34 cellular contexts compared by ENCODE assay signal in genomic region chr13:89571676-89572075, GRCh38.
"Had no signal": no experiment of that assay in that cellular context is flagged by ENCODE, and none has a peak within 500 bp of the region (broad histone marks: within the 10 kb centered on the region; RNA-seq: fewer than 3 reads in every experiment).

No MANE protein-coding gene starts in this region.

- H3K4me1 Mint-ChIP-seq: activated CD4-positive, alpha-beta T cell treated with anti-CD3 and anti-CD28 coated beads for 36 hours; activated CD4-positive, alpha-beta T cell treated with anti-CD3 and anti-CD28 coated beads, Interleukin-2, amount 10 ng/mL, durations not matched to agents 24 days and 14 days; activated CD8-positive, alpha-beta memory T cell treated with anti-CD3 and anti-CD28 coated beads, Interleukin-2, amount 10 ng/mL, durations not matched to agents 7 days and 5 days; activated naive CD4-positive, alpha-beta T cell treated with anti-CD3 and anti-CD28 coated beads, Interleukin-2, amount 50 U/mL, for 24 hours; activated naive CD8-positive, alpha-beta T cell treated with anti-CD3 and anti-CD28 coated beads for 36 hours; activated naive CD8-positive, alpha-beta T cell treated with anti-CD3 and anti-CD28 coated beads, Interleukin-2, amount 50 U/mL, for 24 hours; T-helper 17 cell had no signal

- H3K27me3 Mint-ChIP-seq: activated CD4-positive, alpha-beta memory T cell treated with anti-CD3 and anti-CD28 coated beads for 36 hours; activated CD4-positive, alpha-beta T cell treated with anti-CD3 and anti-CD28 coated beads for 36 hours; activated CD4-positive, alpha-beta T cell treated with anti-CD3 and anti-CD28 coated beads, Interleukin-2, amount 10 ng/mL, durations not matched to agents 24 days and 14 days; activated CD8-positive, alpha-beta memory T cell treated with anti-CD3 and anti-CD28 coated beads, Interleukin-2, amount 10 ng/mL, durations not matched to agents 7 days and 5 days; activated naive CD4-positive, alpha-beta T cell treated with anti-CD3 and anti-CD28 coated beads, Interleukin-2, amount 50 U/mL, for 24 hours; activated naive CD8-positive, alpha-beta T cell treated with anti-CD3 and anti-CD28 coated beads for 36 hours; activated naive CD8-positive, alpha-beta T cell treated with anti-CD3 and anti-CD28 coated beads, Interleukin-2, amount 50 U/mL, for 24 hours; brain; T-helper 17 cell had no signal

- H3K4me1 ChIP-seq: adrenal gland, ascending aorta, breast epithelium, colonic mucosa, foreskin keratinocyte, gastrocnemius medialis, heart left ventricle had no signal

- H3K27me3 ChIP-seq: adrenal gland, ascending aorta, breast epithelium, cardiac muscle cell, colonic mucosa, foreskin keratinocyte, gastrocnemius medialis, heart left ventricle had no signal

- H3K4me3 Mint-ChIP-seq: activated CD4-positive, alpha-beta memory T cell treated with anti-CD3 and anti-CD28 coated beads for 36 hours; activated CD4-positive, alpha-beta T cell treated with anti-CD3 and anti-CD28 coated beads for 36 hours; activated CD4-positive, alpha-beta T cell treated with anti-CD3 and anti-CD28 coated beads, Interleukin-2, amount 10 ng/mL, durations not matched to agents 24 days and 14 days; activated CD8-positive, alpha-beta memory T cell treated with anti-CD3 and anti-CD28 coated beads, Interleukin-2, amount 10 ng/mL, durations not matched to agents 7 days and 5 days; activated CD8-positive, alpha-beta T cell treated with anti-CD3 and anti-CD28 coated beads, Interleukin-2, amount 10 ng/mL, durations not matched to agents 7 days and 5 days; activated naive CD4-positive, alpha-beta T cell treated with anti-CD3 and anti-CD28 coated beads for 36 hours; activated naive CD4-positive, alpha-beta T cell treated with anti-CD3 and anti-CD28 coated beads, Interleukin-2, amount 50 U/mL, for 24 hours; activated naive CD8-positive, alpha-beta T cell treated with anti-CD3 and anti-CD28 coated beads for 36 hours; activated naive CD8-positive, alpha-beta T cell treated with anti-CD3 and anti-CD28 coated beads, Interleukin-2, amount 50 U/mL, for 24 hours; activated T-helper 1 cell treated with anti-CD3 and anti-CD28 coated beads, Interleukin-12 subunit alpha, Interleukin-12 subunit beta, Interleukin-2, Interleukin-4 antibody, amounts not matched to agents 30 ng/mL and 10 ng/mL and 1 ng/mL, durations not matched to agents 14 hours and 24 hours and 36 hours; brain; T-helper 17 cell; T-helper 2 cell treated with Interferon-gamma antibody and Interleukin-4, amounts not matched to agents 5 μg/mL and 100 μg/mL, for 36 hours had no signal

- ATAC-seq: activated CD4-positive, alpha-beta T cell treated with anti-CD3 and anti-CD28 coated beads for 36 hours; activated CD8-positive, alpha-beta memory T cell treated with anti-CD3 and anti-CD28 coated beads, Interleukin-2, amount 10 ng/mL, durations not matched to agents 7 days and 5 days; activated CD8-positive, alpha-beta T cell treated with anti-CD3 and anti-CD28 coated beads, Interleukin-2, amount 10 ng/mL, durations not matched to agents 7 days and 5 days; activated naive CD8-positive, alpha-beta T cell treated with anti-CD3 and anti-CD28 coated beads, Interleukin-2, amount 50 U/mL, for 24 hours; esophagus mucosa; foreskin keratinocyte; gastrocnemius medialis; heart left ventricle; T-helper 17 cell had no signal

- DNase-seq: activated CD4-positive, alpha-beta memory T cell treated with anti-CD3 and anti-CD28 coated beads for 36 hours; activated CD4-positive, alpha-beta T cell treated with anti-CD3 and anti-CD28 coated beads for 36 hours; activated CD4-positive, alpha-beta T cell treated with anti-CD3 and anti-CD28 coated beads, Interleukin-2, amount 10 ng/mL, durations not matched to agents 24 days and 14 days; activated CD4-positive, CD25-positive, alpha-beta regulatory T cell; activated CD4-positive, CD25-positive, alpha-beta regulatory T cell treated with anti-CD3 and anti-CD28 coated beads, Interleukin-2, amount 50 U/mL, for 72 hours; activated CD8-positive, alpha-beta memory T cell treated with anti-CD3 and anti-CD28 coated beads, Interleukin-2, amount 10 ng/mL, durations not matched to agents 7 days and 5 days; activated CD8-positive, alpha-beta memory T cell treated with anti-CD3 and anti-CD28 coated beads, Interleukin-2, amount 50 U/mL, for 4 hours; activated CD8-positive, alpha-beta T cell treated with anti-CD3 and anti-CD28 coated beads, Interleukin-2, amount 10 ng/mL, durations not matched to agents 7 days and 5 days; activated effector memory CD4-positive, alpha-beta T cell treated with anti-CD3 and anti-CD28 coated beads, Interleukin-2, amount 50 U/mL, for 16 hours; activated naive CD4-positive, alpha-beta T cell treated with anti-CD3 and anti-CD28 coated beads for 36 hours; activated naive CD8-positive, alpha-beta T cell treated with anti-CD3 and anti-CD28 coated beads for 36 hours; activated naive CD8-positive, alpha-beta T cell treated with anti-CD3 and anti-CD28 coated beads, Interleukin-2, amount 50 U/mL, for 24 hours; activated T-cell treated with anti-CD3 and anti-CD28 coated beads, Interleukin-2, amount 50 U/mL, for 1 hour; activated T-cell treated with anti-CD3 and anti-CD28 coated beads, Interleukin-2, amount 50 U/mL, for 48 hours; adrenal gland; central memory CD4-positive, alpha-beta T cell; cerebellar nuclear complex; colonic mucosa; effector CD8-positive, alpha-beta T cell; foreskin keratinocyte; gastrocnemius medialis; glutamatergic neuron; heart left ventricle; T-helper 17 cell; T1000 had no signal

- H3K36me3 ChIP-seq: adrenal gland, ascending aorta, breast epithelium, cardiac muscle cell, colonic mucosa, gastrocnemius medialis, heart left ventricle had no signal

- H3K27ac Mint-ChIP-seq: activated CD4-positive, alpha-beta memory T cell treated with anti-CD3 and anti-CD28 coated beads for 36 hours; activated CD4-positive, alpha-beta T cell treated with anti-CD3 and anti-CD28 coated beads for 36 hours; activated CD4-positive, alpha-beta T cell treated with anti-CD3 and anti-CD28 coated beads, Interleukin-2, amount 10 ng/mL, durations not matched to agents 24 days and 14 days; activated CD8-positive, alpha-beta memory T cell treated with anti-CD3 and anti-CD28 coated beads, Interleukin-2, amount 10 ng/mL, durations not matched to agents 7 days and 5 days; activated CD8-positive, alpha-beta T cell treated with anti-CD3 and anti-CD28 coated beads, Interleukin-2, amount 10 ng/mL, durations not matched to agents 7 days and 5 days; activated naive CD4-positive, alpha-beta T cell treated with anti-CD3 and anti-CD28 coated beads for 36 hours; activated naive CD4-positive, alpha-beta T cell treated with anti-CD3 and anti-CD28 coated beads, Interleukin-2, amount 50 U/mL, for 24 hours; activated naive CD8-positive, alpha-beta T cell treated with anti-CD3 and anti-CD28 coated beads for 36 hours; activated naive CD8-positive, alpha-beta T cell treated with anti-CD3 and anti-CD28 coated beads, Interleukin-2, amount 50 U/mL, for 24 hours; activated T-helper 1 cell treated with anti-CD3 and anti-CD28 coated beads, Interleukin-12 subunit alpha, Interleukin-12 subunit beta, Interleukin-2, Interleukin-4 antibody, amounts not matched to agents 30 ng/mL and 10 ng/mL and 1 ng/mL, durations not matched to agents 14 hours and 24 hours and 36 hours; activated T-helper 2 cell treated with anti-CD3 and anti-CD28 coated beads, Interferon-gamma antibody, Interleukin-2, Interleukin-4, amounts not matched to agents 10 μg/mL and 5 μg/mL and 100 μg/mL, durations not matched to agents 14 hours and 24 hours and 36 hours; brain; T-helper 17 cell; T-helper 2 cell treated with Interferon-gamma antibody and Interleukin-4, amounts not matched to agents 5 μg/mL and 100 μg/mL, for 36 hours had no signal

- H3K36me3 Mint-ChIP-seq: activated CD4-positive, alpha-beta memory T cell treated with anti-CD3 and anti-CD28 coated beads for 36 hours; activated CD8-positive, alpha-beta memory T cell treated with anti-CD3 and anti-CD28 coated beads, Interleukin-2, amount 10 ng/mL, durations not matched to agents 7 days and 5 days; activated naive CD4-positive, alpha-beta T cell treated with anti-CD3 and anti-CD28 coated beads, Interleukin-2, amount 50 U/mL, for 24 hours; activated naive CD8-positive, alpha-beta T cell treated with anti-CD3 and anti-CD28 coated beads for 36 hours had no signal

- H3K9me3 ChIP-seq: adrenal gland, ascending aorta, colonic mucosa, gastrocnemius medialis had no signal

- H3K27ac ChIP-seq: adrenal gland, ascending aorta, breast epithelium, cardiac muscle cell, colonic mucosa, foreskin keratinocyte, gastrocnemius medialis, heart left ventricle had no signal

- H3K4me3 ChIP-seq: adrenal gland, ascending aorta, breast epithelium, cardiac muscle cell, colonic mucosa, gastrocnemius medialis, heart left ventricle had no signal
